Comparison of ENCODE assay signal across 1 cellular context in genomic region chr2:120785228-120785966, GRCh38.
TF ChIP-seq lines count a peak whose summit lies in the region.

No MANE protein-coding gene starts in this region.

TF ChIP-seq in WTC11, 78 proteins besides CTCF, POLR2A, EP300 and RAD21 (continued from another document):
- TF ChIP-seq TCF7 (CRISPR knock-in tag; IDR thresholded peaks at IDR 0.05; ENCODE audit: low read depth) (no peak), OVOL2 (CRISPR knock-in tag; IDR thresholded peaks at IDR 0.05; ENCODE audit: borderline replicate concordance) (no peak), ZNF263 (CRISPR knock-in tag; IDR thresholded peaks at IDR 0.05; ENCODE audit: low read depth) (no peak), TEAD1 (CRISPR knock-in tag; IDR thresholded peaks at IDR 0.05) (no peak), ERG (CRISPR knock-in tag; IDR thresholded peaks at IDR 0.05) (no peak), USF2 (CRISPR knock-in tag; IDR thresholded peaks at IDR 0.05) (no peak), GTF2I (CRISPR knock-in tag; conservative IDR thresholded peaks at IDR 0.05) (no peak), FOXK1 (CRISPR knock-in tag; IDR thresholded peaks at IDR 0.05) (no peak), ZNF416 (CRISPR knock-in tag; IDR thresholded peaks at IDR 0.05) (no peak), AFF4 (CRISPR knock-in tag; IDR thresholded peaks at IDR 0.05; ENCODE audit: borderline replicate concordance) (no peak)
